ENCODE assay signal across 14 cellular contexts in genomic region chr18:48142353-48142752, GRCh38.
A peak's percentile ranks its signal among the peaks of the same experiment; 100 is the strongest.
DNase-seq lines count a peak whose midpoint lies in the region; TF ChIP-seq lines count a peak whose summit lies in the region.
"Had no signal": no experiment of that assay in that cellular context is flagged by ENCODE, and none has a peak within 500 bp of the region (broad histone marks: within the 10 kb centered on the region; RNA-seq: fewer than 3 reads in every experiment).

No MANE protein-coding gene starts in this region.

- H2AFZ ChIP-seq in mammary epithelial cell (ENCODE audit: low read depth, low read length) (no peak overlapping the region), osteoblast (ENCODE audit: low read length) (no peak overlapping the region)

- H3K27me3 ChIP-seq in breast epithelium = no peaks in the 10 kb centered on the region
- no peaks in the 10 kb centered on the region for H3K27me3 ChIP-seq in mammary epithelial cell (ENCODE audit: insufficient read depth, low read length)
- peaks cover 23% of the 10 kb centered on the region for H3K27me3 ChIP-seq in osteoblast (ENCODE audit: insufficient read depth, low read length)
- H3K27me3 ChIP-seq in tibial nerve = no peaks in the 10 kb centered on the region
- H3K27me3 ChIP-seq: Peyer's patch had no signal

- no peak for TF ChIP-seq EP300 in tibial nerve (IDR thresholded peaks at IDR 0.05)

- H3K4me1 Mint-ChIP-seq in endothelial cell (ENCODE audit: unreplicated experiment) = peaks cover 12% of the 10 kb centered on the region

- no peak overlapping the region for H3K9ac ChIP-seq in mammary epithelial cell (ENCODE audit: insufficient read depth, low read length)
- H3K9ac ChIP-seq: BLaER1 had no signal

- H3K79me2 ChIP-seq in mammary epithelial cell (ENCODE audit: insufficient read depth, low read length) (no peaks in the 10 kb centered on the region), osteoblast (ENCODE audit: insufficient read depth, low read length) (no peaks in the 10 kb centered on the region)

- peak overlapping the region; percentile 32 to 40 for H3K27ac ChIP-seq in breast epithelium
- H3K27ac ChIP-seq in mammary epithelial cell (ENCODE audit: insufficient read depth, low read depth, low read length) = no peak overlapping the region
- H3K27ac ChIP-seq in osteoblast (ENCODE audit: low read depth, low read length) = no peak overlapping the region
- H3K27ac ChIP-seq in tibial nerve = no peak overlapping the region
- H3K27ac ChIP-seq: BLaER1 had no signal

- no peak overlapping the region for H3K4me3 Mint-ChIP-seq in endothelial cell (ENCODE audit: unreplicated experiment)
- H3K4me3 Mint-ChIP-seq: CD4-positive, alpha-beta memory T cell had no signal

- H3K4me1 ChIP-seq in breast epithelium (peaks cover 0 to 26% of the 10 kb centered on the region in 2 donors), mammary epithelial cell (ENCODE audit: insufficient read depth, low read length) (peaks cover 15% of the 10 kb centered on the region), osteoblast (ENCODE audit: insufficient read depth, low read length) (no peaks in the 10 kb centered on the region), tibial nerve (peaks cover 0 to 41% (median 9%) of the 10 kb centered on the region in 4 donors)

- 90% methylated on average over 3 of the region's 3 CpGs for WGBS in mammary epithelial cell (ENCODE audit: low coverage, missing lambda C conversion rate)
- 46% methylated on average over 2 of the region's 3 CpGs; no CpG with 5 or more reads in 1 of the 2 donors for WGBS in tibial nerve, 2 donors

- H3K4me2 ChIP-seq in mammary epithelial cell (ENCODE audit: insufficient read depth, low read depth, low read length) (no peak overlapping the region), osteoblast (ENCODE audit: insufficient read depth, low read length) (no peak overlapping the region)
- H3K4me2 ChIP-seq: BLaER1 had no signal

- dilution Hi-C loops in mammary epithelial cell (cut with HindIII; ENCODE audit: low sequenced_read_pairs) = no loop called here

- no peaks in the 10 kb centered on the region for H3K36me3 ChIP-seq in breast epithelium
- H3K36me3 ChIP-seq in mammary epithelial cell (ENCODE audit: insufficient read depth, low read length) = no peaks in the 10 kb centered on the region
- no peaks in the 10 kb centered on the region for H3K36me3 ChIP-seq in osteoblast (ENCODE audit: insufficient read depth, low read length)
- H3K36me3 ChIP-seq in tibial nerve = no peaks in the 10 kb centered on the region
- H3K36me3 ChIP-seq: BLaER1, Peyer's patch had no signal

- H3K27me3 Mint-ChIP-seq in endothelial cell (ENCODE audit: unreplicated experiment) = peaks cover 17% of the 10 kb centered on the region

- DNase-seq in breast epithelium (ENCODE audit: low spot score in 2 of 2) (no peak), mammary epithelial cell (no peak), NCI-H2171 (lab: John Stamatoyannopoulos, UW) (peak; percentile 7), osteoblast (ENCODE audit: insufficient read length, low spot score, missing footprints) (peak; percentile 57), endothelial cell (ENCODE audit: low spot score) (no peak), OCI-M1 (lab: John Stamatoyannopoulos, UW) (no peak), tibial nerve (ENCODE audit: low spot score in 2 of 2) (no peak)
- DNase-seq: CD4-positive, alpha-beta memory T cell; GOT3; NCI-H1105; NCI-H446 treated with DMSO at 0.1 percent for 48 hours; Peyer's patch had no signal

- no TSS peak for BruUV-seq in mammary epithelial cell (replicated peaks; lab: Mats Ljungman, UMichigan)

- H3K36me3 Mint-ChIP-seq in endothelial cell (ENCODE audit: low read depth, unreplicated experiment) = peaks cover 2% of the 10 kb centered on the region
- H3K36me3 Mint-ChIP-seq: CD4-positive, alpha-beta memory T cell had no signal

- intact Hi-C loops in breast epithelium (cut with DNase I; ENCODE audit: low total_unique reads) (loop anchor here (5.0 kb wide), 1 partner anchor 1550 kb away; no protein-coding TSS in a partner anchor), mammary epithelial cell (cut with micrococcal nuclease) (no loop called here)

- CTCF ChIA-PET in mammary epithelial cell (lab: Charles Lee; ENCODE audit: low non-redundant PET) = no interaction called here

- TF ChIP-seq CTCF in breast epithelium (IDR thresholded peaks at IDR 0.05) (no peak), mammary epithelial cell (conservative IDR thresholded peaks at IDR 0.05 in 1 of 2, IDR thresholded peaks at IDR 0.05 in 1 of 2; ENCODE audit: extremely low read depth in 1 of 2, insufficient read depth in 1 of 2, low read depth in 1 of 2, low read length in 2 of 2) (no peak), osteoblast (IDR thresholded peaks at IDR 0.05; ENCODE audit: extremely low read depth, low read depth, low read length) (no peak), endothelial cell (IDR thresholded peaks at IDR 0.05; ENCODE audit: unreplicated experiment) (no peak), tibial nerve (IDR thresholded peaks at IDR 0.05) (no peak)

- H3K9me3 ChIP-seq in breast epithelium (no peaks in the 10 kb centered on the region), mammary epithelial cell (replicated peaks; ENCODE audit: insufficient read depth, low read length) (no peaks in the 10 kb centered on the region), osteoblast (ENCODE audit: low read depth, low read length) (no peaks in the 10 kb centered on the region), tibial nerve (no peaks in the 10 kb centered on the region)
- H3K9me3 ChIP-seq: BLaER1, Peyer's patch had no signal

- in situ Hi-C loops in mammary epithelial cell (cut with MboI; ENCODE audit: low sequenced_read_pairs in 2 of 2) = loop anchor here in 1 of 2 donors (25.0 kb wide), 1 partner anchor 105 kb away; no protein-coding TSS in a partner anchor

- H3K4me3 ChIP-seq in breast epithelium = no peak overlapping the region
- H3K4me3 ChIP-seq in mammary epithelial cell (replicated peaks in 1 of 3; ENCODE audit: insufficient read depth in 1 of 3, low read depth in 2 of 3, low read length in 3 of 3) = no peak overlapping the region
- no peak overlapping the region for H3K4me3 ChIP-seq in osteoblast (ENCODE audit: insufficient read depth, low read length)
- no peak overlapping the region for H3K4me3 ChIP-seq in tibial nerve
- H3K4me3 ChIP-seq: BLaER1, K562, Peyer's patch had no signal

- H4K20me1 ChIP-seq in mammary epithelial cell (ENCODE audit: insufficient read depth, low read length) = no peaks in the 10 kb centered on the region
- H4K20me1 ChIP-seq in osteoblast (ENCODE audit: insufficient read depth, low read length) = no peaks in the 10 kb centered on the region

- TF ChIP-seq POLR2A in breast epithelium (IDR thresholded peaks at IDR 0.05) (no peak), tibial nerve (IDR thresholded peaks at IDR 0.05) (no peak)

- no peaks in the 10 kb centered on the region for H3K9me3 Mint-ChIP-seq in endothelial cell (ENCODE audit: unreplicated experiment)
- H3K9me3 Mint-ChIP-seq: CD4-positive, alpha-beta memory T cell had no signal

- no peak overlapping the region for H3K27ac Mint-ChIP-seq in endothelial cell (ENCODE audit: unreplicated experiment)
- H3K27ac Mint-ChIP-seq: CD4-positive, alpha-beta memory T cell had no signal

Comparison
In these comparisons a context has a peak if more than half of its experiments do, and no peak if none do; other contexts are left out.
1. H3K27ac ChIP-seq: peak in breast epithelium (2 of 2); none in mammary epithelial cell (single experiment), osteoblast (single experiment) and tibial nerve (0 of 4).
2. DNase-seq: peak in NCI-H2171 (single experiment) and osteoblast (single experiment); none in breast epithelium (0 of 2), mammary epithelial cell (single experiment), endothelial cell (single experiment), OCI-M1 (single experiment) and tibial nerve (0 of 2).